10 cellular contexts compared by ENCODE assay signal in the genomic region with DNA sequence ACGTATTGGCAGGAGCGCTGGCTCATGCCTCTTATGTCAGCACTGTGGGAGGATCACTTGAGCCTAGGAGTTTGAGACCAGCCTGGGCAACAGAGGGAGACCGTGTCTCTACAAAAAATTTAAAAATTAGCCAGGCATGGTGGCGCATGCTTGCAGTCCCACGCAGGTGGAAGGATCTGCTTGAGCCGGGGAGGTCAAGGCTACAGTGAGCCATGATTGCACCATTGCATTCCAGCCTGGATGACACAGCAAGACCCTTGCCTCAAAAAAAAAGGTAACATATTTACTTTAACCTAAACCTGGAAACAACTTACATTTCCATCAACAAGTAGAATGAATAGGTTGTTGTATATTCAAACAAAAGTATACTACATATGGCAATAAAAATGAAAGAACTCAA.
"Had no signal": no experiment of that assay in that cellular context is flagged by ENCODE, and none has a peak within 500 bp of the region (broad histone marks: within the 10 kb centered on the region; RNA-seq: fewer than 3 reads in every experiment).

No MANE protein-coding gene starts in this region.

- H3K4me1 ChIP-seq: HAP-1 had no signal

- H3K9me3 ChIP-seq: HAP-1 had no signal

- H3K4me3 ChIP-seq: GM23248, HAP-1 had no signal

- ATAC-seq: HCT116 had no signal

- H3K9ac ChIP-seq: GM23248 had no signal

- FAIRE-seq: H1, H54 had no signal

- DNase-seq: GM23248, GOT3, H7, H9, HCEC 1CT, HFFc6 had no signal

- H2AFZ ChIP-seq: GM23248 had no signal

- H3K27ac ChIP-seq: GM23248 had no signal

- H3K27ac Mint-ChIP-seq: HFFc6 had no signal

- H3K4me3 Mint-ChIP-seq: H9, HFFc6 had no signal

- H3K4me1 Mint-ChIP-seq: H9 had no signal
